ENCODE assay signal across 4 cellular contexts in the genomic region with DNA sequence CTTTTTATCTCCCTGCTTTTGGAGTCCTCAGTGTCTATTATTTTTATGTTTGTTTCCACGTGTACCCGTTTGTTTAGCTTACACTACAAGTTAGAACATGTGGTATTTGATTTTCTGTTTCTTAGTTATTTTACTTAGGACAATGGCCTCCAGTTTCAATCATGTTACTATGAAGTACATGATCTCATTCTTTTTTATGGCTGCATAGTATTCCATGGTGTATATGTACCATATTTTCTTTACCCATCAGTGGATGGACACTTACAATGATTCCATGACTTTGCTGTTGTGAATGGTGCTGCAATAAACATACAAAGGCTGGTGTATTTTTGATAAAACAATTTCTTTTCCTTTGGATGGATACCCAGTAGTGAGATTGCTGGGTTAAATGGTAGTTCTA.
"Had no signal": no experiment of that assay in that cellular context is flagged by ENCODE, and none has a peak within 500 bp of the region (broad histone marks: within the 10 kb centered on the region; RNA-seq: fewer than 3 reads in every experiment).

No MANE protein-coding gene starts in this region.

- H3K4me3 ChIP-seq: GM23248, GM23338, HAP-1 had no signal

- H3K9me3 ChIP-seq: HAP-1 had no signal

- H3K27ac ChIP-seq: GM23248 had no signal

- H3K4me1 ChIP-seq: HAP-1 had no signal

- ATAC-seq: GM23338, HCT116 had no signal

- H3K36me3 ChIP-seq: HAP-1 had no signal
